ENCODE assay signal across 9 cellular contexts in the genomic region with DNA sequence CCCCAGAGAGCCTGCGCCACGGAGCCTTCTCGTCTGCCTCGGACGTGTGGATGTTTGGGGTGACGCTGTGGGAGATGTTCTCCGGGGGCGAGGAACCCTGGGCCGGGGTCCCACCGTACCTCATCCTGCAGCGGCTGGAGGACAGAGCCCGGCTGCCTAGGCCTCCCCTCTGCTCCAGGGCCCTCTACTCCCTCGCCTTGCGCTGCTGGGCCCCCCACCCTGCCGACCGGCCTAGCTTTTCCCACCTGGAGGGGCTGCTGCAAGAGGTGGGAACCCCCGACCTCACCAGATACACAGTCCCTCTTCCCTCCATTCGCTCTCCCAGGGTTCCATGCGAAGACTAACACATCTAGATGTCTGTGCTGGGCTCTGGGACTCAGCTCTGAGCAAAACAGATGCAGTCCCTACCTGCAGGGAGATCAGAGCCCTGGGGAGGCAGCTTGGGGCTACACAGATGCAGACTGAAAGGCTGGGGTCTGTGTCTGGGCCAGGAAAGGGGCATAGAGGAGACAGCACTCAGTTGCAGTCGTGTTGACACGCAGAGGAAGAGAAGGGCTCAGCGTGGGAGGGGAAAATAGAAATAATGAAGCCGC. TPM values are rescaled to one million over a fixed set of nuclear protein-coding genes. Genes with fewer than 3 reads are reported as not detected.
DNase-seq lines count a peak whose midpoint lies in the region; ATAC-seq and TF ChIP-seq lines count a peak whose summit lies in the region.
"Had no signal": no experiment of that assay in that cellular context is flagged by ENCODE, and none has a peak within 500 bp of the region (broad histone marks: within the 10 kb centered on the region; RNA-seq: fewer than 3 reads in every experiment).

No MANE protein-coding gene starts in this region.

- POLR2A ChIA-PET in activated CD4-positive, alpha-beta T cell treated with anti-CD3 and anti-CD28 coated beads for 36 hours (lab: Charles Lee), result interaction anchor here (0.6 kb wide), 1 partner anchor 16 kb away, joined by 7 read pairs; no protein-coding TSS in a partner anchor
- POLR2A ChIA-PET in WTC11 (lab: Charles Lee), result interaction anchor here (0.7 to 1.9 kb wide), 3 partner anchors 9 to 19 kb away, joined by 3 to 7 read pairs (median 4); a partner anchor contains a TSS

- TF ChIP-seq CTCF in WTC11 (IDR thresholded peaks at IDR 0.05), result no peak

- H3K4me1 Mint-ChIP-seq in activated CD4-positive, alpha-beta T cell treated with anti-CD3 and anti-CD28 coated beads for 36 hours, result peaks cover 10% of the 10 kb centered on the region
- peaks cover 26% of the 10 kb centered on the region for H3K4me1 Mint-ChIP-seq in WTC11
- peaks cover 18 to 20% of the 10 kb centered on the region in 2 donors for H3K4me1 Mint-ChIP-seq in stimulated activated naive B cell treated with anti-CD40 and anti-IgM and Interleukin-4, amounts not matched to agents 10 μg/mL and 1 μg/mL and 100 μg/mL, for 72 hours

- CTCF ChIA-PET in activated CD4-positive, alpha-beta T cell treated with anti-CD3 and anti-CD28 coated beads for 36 hours (lab: Charles Lee), result interaction anchor here (0.6 to 1.5 kb wide), 3 partner anchors 19 to 31 kb away, joined by 3 to 4 read pairs (median 3); a partner anchor contains a TSS
- CTCF ChIA-PET in WTC11 (lab: Charles Lee), result interaction anchor here (1.0 to 2.4 kb wide), 8 partner anchors 9 to 176 kb away, joined by 3 to 10 read pairs (median 4); a partner anchor contains a TSS

- peak overlapping the region; percentile 33; the same call in 1 of the 2 replicates for H3K4me3 ChIP-seq in iPS DF 6.9 (ENCODE audit: low read length)

- no CpG with 5 or more reads among the region's 23 CpGs for WGBS in iPS DF 6.9 (ENCODE audit: insufficient coverage, insufficient read length)

- ATAC-seq in activated CD4-positive, alpha-beta T cell treated with anti-CD3 and anti-CD28 coated beads for 36 hours, result no peak
- no peak for ATAC-seq in WTC11
- ATAC-seq in stimulated activated naive B cell treated with anti-CD40 and anti-IgM and Interleukin-4, amounts not matched to agents 10 μg/mL and 1 μg/mL and 100 μg/mL, for 72 hours (replicated peaks), result no peak
- ATAC-seq in GM21717 (IDR thresholded peaks at IDR 0.05; ENCODE audit: unreplicated experiment), result no peak

- no peak overlapping the region for H3K27ac ChIP-seq in iPS DF 6.9 (ENCODE audit: low read length)

- no peaks in the 10 kb centered on the region for H3K9me3 ChIP-seq in iPS DF 6.9 (ENCODE audit: control insufficient read depth, insufficient read depth, low read length)

- peaks cover 3% of the 10 kb centered on the region; the same call in 1 of the 2 replicates for H3K36me3 ChIP-seq in iPS DF 6.9 (ENCODE audit: control insufficient read depth, insufficient read depth, low read length)

- intact Hi-C loops in activated CD4-positive, alpha-beta T cell treated with anti-CD3 and anti-CD28 coated beads for 36 hours (cut with DNase I, micrococcal nuclease), result loop anchor here (1.0 kb wide), 3 partner anchors 10 to 51 kb away; a partner anchor contains a TSS

- H3K36me3 Mint-ChIP-seq in activated CD4-positive, alpha-beta T cell treated with anti-CD3 and anti-CD28 coated beads for 36 hours (ENCODE audit: low read depth), result peaks cover 5% of the 10 kb centered on the region
- peaks cover 7% of the 10 kb centered on the region for H3K36me3 Mint-ChIP-seq in WTC11
- peaks cover 10 to 17% of the 10 kb centered on the region in 2 donors for H3K36me3 Mint-ChIP-seq in stimulated activated naive B cell treated with anti-CD40 and anti-IgM and Interleukin-4, amounts not matched to agents 10 μg/mL and 1 μg/mL and 100 μg/mL, for 72 hours

- H3K27me3 ChIP-seq in iPS DF 6.9 (ENCODE audit: control insufficient read depth, insufficient read depth, low read length), result no peaks in the 10 kb centered on the region

- H3K4me3 Mint-ChIP-seq in activated CD4-positive, alpha-beta T cell treated with anti-CD3 and anti-CD28 coated beads for 36 hours, result peak overlapping the region; percentile 73
- H3K4me3 Mint-ChIP-seq in WTC11, result peak overlapping the region; percentile 58
- peak overlapping the region; percentile 82 to 83 for H3K4me3 Mint-ChIP-seq in stimulated activated naive B cell treated with anti-CD40 and anti-IgM and Interleukin-4, amounts not matched to agents 10 μg/mL and 1 μg/mL and 100 μg/mL, for 72 hours

- no peak for DNase-seq in activated CD4-positive, alpha-beta T cell treated with anti-CD3 and anti-CD28 coated beads for 36 hours
- DNase-seq in activated CD4-positive, alpha-beta T cell treated with anti-CD3 and anti-CD28 coated beads for 1 hour, result no peak
- DNase-seq in WTC11 (ENCODE audit: low spot score) (no peak), iPS DF 6.9 (ENCODE audit: low read depth, low spot score) (no peak), DMS53 (lab: John Stamatoyannopoulos, UW) (no peak), Ammon's horn (ENCODE audit: low spot score) (no peak)
- DNase-seq in stimulated activated naive B cell treated with anti-CD40 and anti-IgM and Interleukin-4, amounts not matched to agents 10 μg/mL and 1 μg/mL and 100 μg/mL, for 72 hours, result no peak

- peaks cover 25% of the 10 kb centered on the region for H3K27me3 Mint-ChIP-seq in activated CD4-positive, alpha-beta T cell treated with anti-CD3 and anti-CD28 coated beads for 36 hours
- peaks cover 38% of the 10 kb centered on the region for H3K27me3 Mint-ChIP-seq in WTC11 (ENCODE audit: low read depth)
- peaks cover 31 to 39% of the 10 kb centered on the region in 2 donors for H3K27me3 Mint-ChIP-seq in stimulated activated naive B cell treated with anti-CD40 and anti-IgM and Interleukin-4, amounts not matched to agents 10 μg/mL and 1 μg/mL and 100 μg/mL, for 72 hours

- H3K4me1 ChIP-seq in iPS DF 6.9 (ENCODE audit: control insufficient read depth, insufficient read depth, low read length), result peaks cover 8% of the 10 kb centered on the region

- H3K9me3 Mint-ChIP-seq in activated CD4-positive, alpha-beta T cell treated with anti-CD3 and anti-CD28 coated beads for 36 hours (ENCODE audit: low read depth), result no peaks in the 10 kb centered on the region
- peaks cover 1% of the 10 kb centered on the region; the same call in 1 of the 2 replicates for H3K9me3 Mint-ChIP-seq in WTC11
- no peaks in the 10 kb centered on the region for H3K9me3 Mint-ChIP-seq in stimulated activated naive B cell treated with anti-CD40 and anti-IgM and Interleukin-4, amounts not matched to agents 10 μg/mL and 1 μg/mL and 100 μg/mL, for 72 hours

- peak overlapping the region; percentile 70 for H3K27ac Mint-ChIP-seq in activated CD4-positive, alpha-beta T cell treated with anti-CD3 and anti-CD28 coated beads for 36 hours
- H3K27ac Mint-ChIP-seq in WTC11, result peak overlapping the region; percentile 84; the same call in 1 of the 2 replicates
- H3K27ac Mint-ChIP-seq in stimulated activated naive B cell treated with anti-CD40 and anti-IgM and Interleukin-4, amounts not matched to agents 10 μg/mL and 1 μg/mL and 100 μg/mL, for 72 hours, result peak overlapping the region; percentile 16

TF ChIP-seq in WTC11, 78 proteins besides CTCF, POLR2A, EP300 and RAD21 (continues in another document):
- TF ChIP-seq ELF4 (CRISPR knock-in tag; IDR thresholded peaks at IDR 0.05; ENCODE audit: low read depth) (no peak), NR1H2 (CRISPR knock-in tag; IDR thresholded peaks at IDR 0.05) (no peak), NR2C2 (CRISPR knock-in tag; IDR thresholded peaks at IDR 0.05) (no peak), ZNF317 (CRISPR knock-in tag; IDR thresholded peaks at IDR 0.05; ENCODE audit: borderline replicate concordance, low read depth) (no peak), GRHL2 (CRISPR knock-in tag; IDR thresholded peaks at IDR 0.05; ENCODE audit: insufficient replicate concordance, severe bottlenecking) (no peak), IRF2 (CRISPR knock-in tag; IDR thresholded peaks at IDR 0.05; ENCODE audit: borderline replicate concordance, low read depth) (no peak), CREM (CRISPR knock-in tag; IDR thresholded peaks at IDR 0.05) (0 out of 2 replicates have a peak, but pooled peaks have one; percentile 3), ZNF396 (CRISPR knock-in tag; IDR thresholded peaks at IDR 0.05; ENCODE audit: borderline replicate concordance) (no peak), GABPB1 (CRISPR knock-in tag; IDR thresholded peaks at IDR 0.05) (no peak), TEAD1 (CRISPR knock-in tag; IDR thresholded peaks at IDR 0.05) (no peak)
- TF ChIP-seq, protein P1, sequence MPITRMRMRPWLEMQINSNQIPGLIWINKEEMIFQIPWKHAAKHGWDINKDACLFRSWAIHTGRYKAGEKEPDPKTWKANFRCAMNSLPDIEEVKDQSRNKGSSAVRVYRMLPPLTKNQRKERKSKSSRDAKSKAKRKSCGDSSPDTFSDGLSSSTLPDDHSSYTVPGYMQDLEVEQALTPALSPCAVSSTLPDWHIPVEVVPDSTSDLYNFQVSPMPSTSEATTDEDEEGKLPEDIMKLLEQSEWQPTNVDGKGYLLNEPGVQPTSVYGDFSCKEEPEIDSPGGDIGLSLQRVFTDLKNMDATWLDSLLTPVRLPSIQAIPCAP (CRISPR knock-in tag; IDR thresholded peaks at IDR 0.05), result no peak
- TF ChIP-seq, protein P2, sequence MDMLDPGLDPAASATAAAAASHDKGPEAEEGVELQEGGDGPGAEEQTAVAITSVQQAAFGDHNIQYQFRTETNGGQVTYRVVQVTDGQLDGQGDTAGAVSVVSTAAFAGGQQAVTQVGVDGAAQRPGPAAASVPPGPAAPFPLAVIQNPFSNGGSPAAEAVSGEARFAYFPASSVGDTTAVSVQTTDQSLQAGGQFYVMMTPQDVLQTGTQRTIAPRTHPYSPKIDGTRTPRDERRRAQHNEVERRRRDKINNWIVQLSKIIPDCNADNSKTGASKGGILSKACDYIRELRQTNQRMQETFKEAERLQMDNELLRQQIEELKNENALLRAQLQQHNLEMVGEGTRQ (CRISPR knock-in tag; IDR thresholded peaks at IDR 0.05), result peak; percentile 2; the same call in 1 of the 2 replicates

RNA-seq across cellular contexts. Expression of a gene that starts 3.7 kb away (rescaled TPM):
- total RNA-seq in activated CD4-positive, alpha-beta T cell treated with anti-CD3 and anti-CD28 coated beads for 36 hours, result 1 to 10 TPM; 4.8 to 6.9 TPM
- 9.3 to 11.8 TPM (median 10.7 TPM) in 3 replicates for total RNA-seq in WTC11 (2021)

RNA-seq across cellular contexts. Expression of a gene that starts 9.7 kb away (rescaled TPM):
- 10 to 100 TPM; 69.3 to 78.9 TPM for total RNA-seq in activated CD4-positive, alpha-beta T cell treated with anti-CD3 and anti-CD28 coated beads for 36 hours
- 34.1 to 42.7 TPM (median 37.6 TPM) in 3 replicates for total RNA-seq in WTC11 (2021)

RNA-seq across cellular contexts. Expression of a gene that starts 19.3 kb away (rescaled TPM):
- 10 to 100 TPM; 55.8 to 58.1 TPM for total RNA-seq in activated CD4-positive, alpha-beta T cell treated with anti-CD3 and anti-CD28 coated beads for 36 hours
- 132 to 180 TPM (median 178 TPM) in 3 replicates for total RNA-seq in WTC11 (2021)

RNA-seq across cellular contexts. Expression of a gene that starts 23.1 kb away (rescaled TPM):
- 1 to 10 TPM; 7.0 to 7.1 TPM for total RNA-seq in activated CD4-positive, alpha-beta T cell treated with anti-CD3 and anti-CD28 coated beads for 36 hours
- 76.7 to 112 TPM (median 96.9 TPM) in 3 replicates for total RNA-seq in WTC11 (2021)

RNA-seq across cellular contexts. Expression of a gene that starts 29.6 kb away (rescaled TPM):
- total RNA-seq in activated CD4-positive, alpha-beta T cell treated with anti-CD3 and anti-CD28 coated beads for 36 hours, result under 1 TPM in 1 of 2 experiments, not detected in 1; 0.16 TPM
- total RNA-seq in WTC11 (2021), result not detected in 3 replicates
- total RNA-seq: kidney had no signal

Comparison
In these comparisons a context has a peak if more than half of its experiments do, and no peak if none do; other contexts are left out.
1. H3K27ac Mint-ChIP-seq: peak in every context shown above with its lines; median percentile 84 in WTC11; 70 in activated CD4-positive, alpha-beta T cell treated with anti-CD3 and anti-CD28 coated beads for 36 hours; 16 in stimulated activated naive B cell treated with anti-CD40 and anti-IgM and Interleukin-4, amounts not matched to agents 10 μg/mL and 1 μg/mL and 100 μg/mL, for 72 hours.